ENCODE assay signal across 15 cellular contexts in genomic region chr14:94062344-94062904, GRCh38. TPM values are rescaled to one million over a fixed set of nuclear protein-coding genes. Genes with fewer than 3 reads are reported as not detected.
DNase-seq lines count a peak whose midpoint lies in the region; ATAC-seq, FAIRE-seq and TF ChIP-seq lines count a peak whose summit lies in the region.
"Had no signal": no experiment of that assay in that cellular context is flagged by ENCODE, and none has a peak within 500 bp of the region (broad histone marks: within the 10 kb centered on the region; RNA-seq: fewer than 3 reads in every experiment).

No MANE protein-coding gene starts in this region.

- H3K4me3 Mint-ChIP-seq in HFFc6 (peak overlapping the region; percentile 7; the same call in 1 of the 2 replicates), astrocyte (ENCODE audit: unreplicated experiment) (no peak overlapping the region)
- H3K4me3 Mint-ChIP-seq: effector memory CD8-positive, alpha-beta T cell had no signal

- H3K27me3 ChIP-seq in astrocyte (ENCODE audit: insufficient read depth, low read length): no peaks in the 10 kb centered on the region
- no peaks in the 10 kb centered on the region for H3K27me3 ChIP-seq in MM.1S (replicated peaks; ENCODE audit: insufficient read depth, low read length)
- H3K27me3 ChIP-seq: upper lobe of right lung had no signal

- peaks cover 55% of the 10 kb centered on the region for H3K36me3 Mint-ChIP-seq in HFFc6 (ENCODE audit: low read depth)
- peaks cover 31% of the 10 kb centered on the region for H3K36me3 Mint-ChIP-seq in astrocyte (ENCODE audit: low read depth, unreplicated experiment)

- H3K4me1 ChIP-seq in astrocyte (ENCODE audit: insufficient read depth, low read length): peaks cover 28% of the 10 kb centered on the region
- peaks cover 16% of the 10 kb centered on the region for H3K4me1 ChIP-seq in MM.1S (ENCODE audit: low read length)

- H3K9ac ChIP-seq in astrocyte (ENCODE audit: low read length) (peak overlapping the region; percentile 26), MM.1S (ENCODE audit: low read length) (no peak overlapping the region)

- H3K4me3 ChIP-seq in AG09309 (ENCODE audit: control insufficient read depth, low read depth, low read length) (no peak overlapping the region), astrocyte (ENCODE audit: insufficient read depth, low read depth, low read length) (no peak overlapping the region), MM.1S (ENCODE audit: low read length) (no peak overlapping the region)
- H3K4me3 ChIP-seq: upper lobe of right lung had no signal

- TF ChIP-seq CTCF in AG09309 (IDR thresholded peaks at IDR 0.05; ENCODE audit: control insufficient read depth, insufficient read depth, low read depth, low read length, missing control alignments) (no peak), HFFc6 (IDR thresholded peaks at IDR 0.05) (no peak), astrocyte (IDR thresholded peaks at IDR 0.05; ENCODE audit: insufficient read depth, low read depth, low read length) (no peak), MM.1S (IDR thresholded peaks at IDR 0.05; ENCODE audit: low read length) (no peak)

- DNase-seq in AG09309 (ENCODE audit: low read depth) (peak; percentile 17), HFFc6 (peak; percentile 13), astrocyte (ENCODE audit: low read depth) (peak; percentile 83), iris pigment epithelial cell (ENCODE audit: low read depth) (peak; percentile 62), left lobe of liver (ENCODE audit: low spot score) (no peak), NCI-H345 (lab: John Stamatoyannopoulos, UW) (no peak), MM.1S (no peak)
- DNase-seq: activated CD4-positive, CD25-positive, alpha-beta regulatory T cell treated with anti-CD3 and anti-CD28 coated beads, Interleukin-2, amount 50 U/mL, for 72 hours; Caco-2; effector memory CD8-positive, alpha-beta T cell; NCI-H1417 treated with DMSO at 0.1 percent for 48 hours; upper lobe of right lung had no signal

- H3K36me3 ChIP-seq in astrocyte (ENCODE audit: insufficient read depth, low read length) (peaks cover 35% of the 10 kb centered on the region), MM.1S (replicated peaks; ENCODE audit: insufficient read depth, low read length) (no peaks in the 10 kb centered on the region; the same call in 1 of the 2 replicates)

- no peak for FAIRE-seq in astrocyte (lab: Jason Lieb, UNC)

- H3K9me3 Mint-ChIP-seq in HFFc6 (peaks cover under 1% of the 10 kb centered on the region; the same call in 1 of the 2 replicates), astrocyte (ENCODE audit: unreplicated experiment) (peaks cover 6% of the 10 kb centered on the region)
- H3K9me3 Mint-ChIP-seq: effector memory CD8-positive, alpha-beta T cell had no signal

- H3K79me2 ChIP-seq in astrocyte (ENCODE audit: insufficient read depth, low read length) (peaks cover 76% of the 10 kb centered on the region), MM.1S (ENCODE audit: low read length) (peaks cover 91% of the 10 kb centered on the region)

- peaks cover 2% of the 10 kb centered on the region; the same call in 1 of the 2 replicates for H3K27me3 Mint-ChIP-seq in HFFc6 (ENCODE audit: insufficient read depth)
- no peaks in the 10 kb centered on the region for H3K27me3 Mint-ChIP-seq in astrocyte (ENCODE audit: low read depth, unreplicated experiment)
- H3K27me3 Mint-ChIP-seq: effector memory CD8-positive, alpha-beta T cell had no signal

- H3K27ac ChIP-seq in astrocyte (ENCODE audit: low read depth, low read length) (peak overlapping the region; percentile 71), MM.1S (ENCODE audit: low read length) (no peak overlapping the region)
- H3K27ac ChIP-seq: upper lobe of right lung had no signal

- peaks cover 74% of the 10 kb centered on the region for H4K20me1 ChIP-seq in astrocyte (ENCODE audit: insufficient read depth, low read length)
- H4K20me1 ChIP-seq in MM.1S (ENCODE audit: insufficient read depth, low read length): no peaks in the 10 kb centered on the region

- peak overlapping the region; percentile 69 for H3K4me2 ChIP-seq in astrocyte (ENCODE audit: low read length)
- H3K4me2 ChIP-seq in MM.1S (ENCODE audit: low read depth, low read length): no peak overlapping the region

- H3F3A ChIP-seq in MM.1S (ENCODE audit: insufficient read depth, low read length): 0 out of 2 replicates have a peak, but pooled peaks cover 7% of the 10 kb centered on the region

- H3K9me2 ChIP-seq in MM.1S (replicated peaks; ENCODE audit: insufficient read depth, low read length): no peaks in the 10 kb centered on the region

- H3K27ac Mint-ChIP-seq in HFFc6: peak overlapping the region; percentile 72
- peak overlapping the region; percentile 95 for H3K27ac Mint-ChIP-seq in astrocyte (ENCODE audit: unreplicated experiment)

- H3K9me3 ChIP-seq in astrocyte (ENCODE audit: insufficient read depth, low read depth, low read length) (no peaks in the 10 kb centered on the region), MM.1S (replicated peaks; ENCODE audit: insufficient read depth, low read length) (no peaks in the 10 kb centered on the region)
- H3K9me3 ChIP-seq: Caco-2, upper lobe of right lung had no signal

- ATAC-seq in left lobe of liver (no peak), HG03135 (IDR thresholded peaks at IDR 0.05; ENCODE audit: unreplicated experiment) (no peak)
- ATAC-seq: effector memory CD8-positive, alpha-beta T cell; sciatic nerve; upper lobe of right lung had no signal

- H2AFZ ChIP-seq in astrocyte (ENCODE audit: low read depth, low read length) (no peak overlapping the region), MM.1S (ENCODE audit: low read length) (no peak overlapping the region)

- H3K4me1 Mint-ChIP-seq in HFFc6 (ENCODE audit: low read depth) (peaks cover 47% of the 10 kb centered on the region), astrocyte (ENCODE audit: low read depth, unreplicated experiment) (peaks cover 40% of the 10 kb centered on the region)

RNA-seq across cellular contexts. Expression of gene DDX24, which starts 18.6 kb away (rescaled TPM):
- total RNA-seq in HFFc6 (2021; fragmentation: NEBNext Ultra II Directional; extraction: Animal tissue kit (Norgen Biotek cat#: 25700)): 100 to 1,000 TPM; 167 to 191 (median 187) TPM
- 206 TPM in 2 replicates for total RNA-seq in astrocyte
- total RNA-seq in left lobe of liver: 54.2 TPM

RNA-seq across cellular contexts. Expression of gene IFI27L1, which starts 18.7 kb away (rescaled TPM):
- total RNA-seq in HFFc6 (2021; fragmentation: NEBNext Ultra II Directional; extraction: Animal tissue kit (Norgen Biotek cat#: 25700)): 10 to 100 TPM; 22.3 to 28.2 (median 23.7) TPM
- total RNA-seq in astrocyte: 28.4 and 30.8 TPM in 2 replicates
- 5.9 TPM for total RNA-seq in left lobe of liver

RNA-seq across cellular contexts. Expression of gene OTUB2, which starts 36.3 kb away (rescaled TPM):
- total RNA-seq in HFFc6 (2021; fragmentation: NEBNext Ultra II Directional; extraction: Animal tissue kit (Norgen Biotek cat#: 25700)): 1 to 10 TPM in 4 of 6 experiments, under 1 TPM in 2; 0.77 to 1.8 (median 1.2) TPM
- total RNA-seq in astrocyte (3.1 and 3.3 TPM in 2 replicates), left lobe of liver (1.1 TPM)

RNA-seq across cellular contexts. Expression of gene IFI27, which starts 48.1 kb away (rescaled TPM):
- total RNA-seq in HFFc6 (2021; fragmentation: NEBNext Ultra II Directional; extraction: Animal tissue kit (Norgen Biotek cat#: 25700)): under 1 TPM in 2 of 6 experiments, not detected in 4; 0.29 to 0.46 TPM
- 1,022 and 1,408 TPM in 2 replicates for total RNA-seq in astrocyte
- total RNA-seq in left lobe of liver: 20.4 TPM
- total RNA-seq: SK-MEL-5 had no signal

Comparison
In these comparisons a context has a peak if more than half of its experiments do, and no peak if none do; other contexts are left out.
1. DNase-seq: peak in AG09309 (single experiment), HFFc6 (single experiment), astrocyte (single experiment) and iris pigment epithelial cell (single experiment); none in left lobe of liver (single experiment), NCI-H345 (single experiment) and MM.1S (single experiment).